8 cellular contexts compared by ENCODE assay signal in the genomic region with DNA sequence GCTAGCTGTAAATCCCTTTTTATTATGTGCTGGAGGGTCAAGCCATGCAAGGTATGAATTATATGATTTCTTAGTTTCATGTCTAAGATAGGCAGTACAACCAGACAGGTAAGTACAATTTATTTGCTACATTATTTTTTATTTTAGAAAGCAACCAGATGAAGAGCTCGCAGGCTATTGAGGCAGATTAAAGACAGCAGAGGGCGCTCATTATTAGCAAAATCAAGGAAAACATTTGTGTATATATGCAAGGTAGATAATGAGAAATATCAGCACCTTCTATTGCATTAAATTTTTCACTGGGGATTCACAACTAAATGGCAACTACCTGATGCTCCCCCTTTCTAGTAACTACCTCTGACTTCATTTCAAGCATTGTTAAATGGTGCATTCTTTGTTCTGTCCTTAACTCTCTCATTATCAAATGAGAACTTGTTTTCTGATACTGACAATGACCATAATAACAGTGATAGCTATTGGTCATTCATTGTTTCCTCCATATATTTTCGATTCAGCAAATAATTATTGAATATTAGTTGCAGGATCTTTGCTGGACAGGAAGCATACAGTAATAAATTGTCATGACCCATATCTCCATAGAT. TPM values are rescaled to one million over a fixed set of nuclear protein-coding genes. Genes with fewer than 3 reads are reported as not detected.
DNase-seq lines count a peak whose midpoint lies in the region; ATAC-seq and TF ChIP-seq lines count a peak whose summit lies in the region.

No MANE protein-coding gene starts in this region.

- ATAC-seq in natural killer cell: no peak
- no peak for ATAC-seq in HG03520 (IDR thresholded peaks at IDR 0.05; ENCODE audit: unreplicated experiment)

- no peak overlapping the region for H3K4me3 ChIP-seq in osteoblast (ENCODE audit: insufficient read depth, low read length)

- H2AFZ ChIP-seq in osteoblast (ENCODE audit: low read length): no peak overlapping the region

- no peaks in the 10 kb centered on the region for H3K9me3 Mint-ChIP-seq in natural killer cell

- H3K4me1 ChIP-seq in osteoblast (ENCODE audit: insufficient read depth, low read length): peaks cover 3% of the 10 kb centered on the region

- DNase-seq in SKM-1 treated with dmso at 0.1 percent for 144 hours (lab: John Stamatoyannopoulos, UW; ENCODE audit: unreplicated experiment) (peak; percentile 13), SKM-1 (lab: John Stamatoyannopoulos, UW; ENCODE audit: unreplicated experiment) (no peak), NCI-H748 (lab: John Stamatoyannopoulos, UW; ENCODE audit: unreplicated experiment) (peak; percentile 57), dermis microvascular lymphatic vessel endothelial cell (ENCODE audit: low read depth in 2 of 2) (peak; percentile 38 to 61), osteoblast (ENCODE audit: insufficient read length, low spot score, missing footprints) (no peak), T-helper 9 cell (no peak), natural killer cell (no peak)

- peaks cover 10 to 32% of the 10 kb centered on the region in 2 donors for H3K27me3 Mint-ChIP-seq in natural killer cell (ENCODE audit: low read depth in 2 of 2)

- H3K79me2 ChIP-seq in osteoblast (ENCODE audit: insufficient read depth, low read length): no peaks in the 10 kb centered on the region

- no peak overlapping the region for H3K4me3 Mint-ChIP-seq in natural killer cell

- TF ChIP-seq CTCF in osteoblast (IDR thresholded peaks at IDR 0.05; ENCODE audit: extremely low read depth, low read depth, low read length) (peak; percentile 58), natural killer cell (IDR thresholded peaks at IDR 0.05) (no peak)

- H3K9me3 ChIP-seq in osteoblast (ENCODE audit: low read depth, low read length): no peaks in the 10 kb centered on the region

- intact Hi-C loops in natural killer cell (cut with micrococcal nuclease): no loop called here

- no peaks in the 10 kb centered on the region for H4K20me1 ChIP-seq in osteoblast (ENCODE audit: insufficient read depth, low read length)

- no peaks in the 10 kb centered on the region for H3K4me1 Mint-ChIP-seq in natural killer cell

- no peak overlapping the region for H3K4me2 ChIP-seq in osteoblast (ENCODE audit: insufficient read depth, low read length)

- no peaks in the 10 kb centered on the region for H3K36me3 Mint-ChIP-seq in natural killer cell

- H3K27ac ChIP-seq in osteoblast (ENCODE audit: low read depth, low read length): no peak overlapping the region

- no peaks in the 10 kb centered on the region for H3K27me3 ChIP-seq in osteoblast (ENCODE audit: insufficient read depth, low read length)

- H3K27ac Mint-ChIP-seq in natural killer cell: no peak overlapping the region

- H3K36me3 ChIP-seq in osteoblast (ENCODE audit: insufficient read depth, low read length): no peaks in the 10 kb centered on the region

RNA-seq across cellular contexts. Expression of gene SCGB3A2, which starts 8.6 kb away (rescaled TPM):
- total RNA-seq in dermis microvascular lymphatic vessel endothelial cell (not detected in 2 replicates), osteoblast (not detected in 2 replicates), natural killer cell (1 to 10 TPM in 1 of 3 donors, not detected in 2; 1.2 TPM)

RNA-seq across cellular contexts. Expression of gene C5orf46, which starts 19.2 kb away (rescaled TPM):
- total RNA-seq in dermis microvascular lymphatic vessel endothelial cell (not detected in 2 replicates), osteoblast (not detected in 2 replicates), natural killer cell (not detected)

RNA-seq across cellular contexts. Expression of gene SPINK1, which starts 55.7 kb away (rescaled TPM):
- not detected in 2 replicates for total RNA-seq in dermis microvascular lymphatic vessel endothelial cell
- total RNA-seq in osteoblast: not detected in 2 replicates
- not detected for total RNA-seq in natural killer cell

Comparison
In these comparisons a context has a peak if more than half of its experiments do, and no peak if none do; other contexts are left out.
1. DNase-seq: peak in SKM-1 treated with dmso at 0.1 percent for 144 hours (single experiment), NCI-H748 (single experiment) and dermis microvascular lymphatic vessel endothelial cell (2 of 2); none in SKM-1 (single experiment), osteoblast (single experiment), T-helper 9 cell (single experiment) and natural killer cell (single experiment).